Comparison of ENCODE assay signal across 1 cellular context in the genomic region with DNA sequence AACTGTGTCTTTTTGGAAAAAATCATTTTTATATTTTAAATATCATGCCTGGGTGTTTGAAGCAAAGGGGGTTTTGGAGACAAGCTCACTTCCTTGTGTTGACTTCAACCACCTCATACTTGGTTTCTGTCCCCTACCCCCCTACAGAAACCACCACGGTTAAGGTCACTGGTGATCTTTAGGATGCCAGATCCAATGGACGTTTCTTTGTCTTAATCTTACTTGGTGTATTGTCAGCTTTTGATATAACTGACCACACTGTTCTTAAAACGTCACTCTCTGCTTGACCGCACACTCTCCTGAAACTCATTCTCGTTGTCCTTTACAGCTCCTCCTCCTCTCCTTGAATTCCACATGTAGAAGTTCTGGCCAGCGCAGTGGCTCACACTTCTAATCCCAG.
TF ChIP-seq lines count a peak whose summit lies in the region.

No MANE protein-coding gene starts in this region.

TF ChIP-seq in K562, 482 proteins besides CTCF, POLR2A, EP300 and RAD21:
- no peak for TF ChIP-seq SMARCB1 (IDR thresholded peaks at IDR 0.05; ENCODE audit: insufficient read length, low read depth)
- TF ChIP-seq, protein P1, sequence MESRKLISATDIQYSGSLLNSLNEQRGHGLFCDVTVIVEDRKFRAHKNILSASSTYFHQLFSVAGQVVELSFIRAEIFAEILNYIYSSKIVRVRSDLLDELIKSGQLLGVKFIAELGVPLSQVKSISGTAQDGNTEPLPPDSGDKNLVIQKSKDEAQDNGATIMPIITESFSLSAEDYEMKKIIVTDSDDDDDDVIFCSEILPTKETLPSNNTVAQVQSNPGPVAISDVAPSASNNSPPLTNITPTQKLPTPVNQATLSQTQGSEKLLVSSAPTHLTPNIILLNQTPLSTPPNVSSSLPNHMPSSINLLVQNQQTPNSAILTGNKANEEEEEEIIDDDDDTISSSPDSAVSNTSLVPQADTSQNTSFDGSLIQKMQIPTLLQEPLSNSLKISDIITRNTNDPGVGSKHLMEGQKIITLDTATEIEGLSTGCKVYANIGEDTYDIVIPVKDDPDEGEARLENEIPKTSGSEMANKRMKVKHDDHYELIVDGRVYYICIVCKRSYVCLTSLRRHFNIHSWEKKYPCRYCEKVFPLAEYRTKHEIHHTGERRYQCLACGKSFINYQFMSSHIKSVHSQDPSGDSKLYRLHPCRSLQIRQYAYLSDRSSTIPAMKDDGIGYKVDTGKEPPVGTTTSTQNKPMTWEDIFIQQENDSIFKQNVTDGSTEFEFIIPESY (CRISPR knock-in tag; IDR thresholded peaks at IDR 0.05) = peak; percentile 36; the same call in 1 of the 2 replicates
- TF ChIP-seq, protein P2, sequence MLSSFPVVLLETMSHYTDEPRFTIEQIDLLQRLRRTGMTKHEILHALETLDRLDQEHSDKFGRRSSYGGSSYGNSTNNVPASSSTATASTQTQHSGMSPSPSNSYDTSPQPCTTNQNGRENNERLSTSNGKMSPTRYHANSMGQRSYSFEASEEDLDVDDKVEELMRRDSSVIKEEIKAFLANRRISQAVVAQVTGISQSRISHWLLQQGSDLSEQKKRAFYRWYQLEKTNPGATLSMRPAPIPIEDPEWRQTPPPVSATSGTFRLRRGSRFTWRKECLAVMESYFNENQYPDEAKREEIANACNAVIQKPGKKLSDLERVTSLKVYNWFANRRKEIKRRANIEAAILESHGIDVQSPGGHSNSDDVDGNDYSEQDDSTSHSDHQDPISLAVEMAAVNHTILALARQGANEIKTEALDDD (IDR thresholded peaks at IDR 0.05) = peak; percentile 63; the same call in 1 of the 2 replicates
